ENCODE assay signal across 15 cellular contexts in genomic region chr20:52275243-52275817, GRCh38.
"Had no signal": no experiment of that assay in that cellular context is flagged by ENCODE, and none has a peak within 500 bp of the region (broad histone marks: within the 10 kb centered on the region; RNA-seq: fewer than 3 reads in every experiment).

No MANE protein-coding gene starts in this region.

- H3K4me1 ChIP-seq: breast epithelium had no signal

- H3K4me3 ChIP-seq: breast epithelium, skin epidermis had no signal

- DNase-seq: activated CD4-positive, alpha-beta memory T cell treated with anti-CD3 and anti-CD28 coated beads, Interleukin-2, amount 10 ng/mL, durations not matched to agents 7 days and 5 days; activated CD4-positive, alpha-beta T cell treated with anti-CD3 and anti-CD28 coated beads for 36 hours; activated gamma-delta T cell treated with Interleukin-2 at 50 U/mL for 16 hours; activated T-cell treated with anti-CD3 and anti-CD28 coated beads, Interleukin-2, amount 50 U/mL, for 72 hours; aorta; dermis blood vessel endothelial cell; erythroblast; glutamatergic neuron; immature natural killer cell; natural killer cell; T-cell; T1000 had no signal

- H3K27me3 ChIP-seq: breast epithelium had no signal

- H3K9me3 ChIP-seq: breast epithelium had no signal

- H3K36me3 ChIP-seq: breast epithelium had no signal

- H3K27ac ChIP-seq: breast epithelium, skin epidermis, VCaP had no signal

- ATAC-seq: activated CD4-positive, alpha-beta T cell treated with anti-CD3 and anti-CD28 coated beads for 36 hours; activated T-cell treated with anti-CD3 and anti-CD28 coated beads, Interleukin-2, amount 50 U/mL, for 72 hours; natural killer cell; T-cell had no signal
